In genomic region chr3:124659175-124659574, GRCh38 we compare ENCODE assay signal across 34 cellular contexts.
"Had no signal": no experiment of that assay in that cellular context is flagged by ENCODE, and none has a peak within 500 bp of the region (broad histone marks: within the 10 kb centered on the region; RNA-seq: fewer than 3 reads in every experiment).

No MANE protein-coding gene starts in this region.

- H3K27me3 Mint-ChIP-seq: activated T-helper 17 cell treated with anti-CD3 and anti-CD28 coated beads, Interleukin-2, amount 50 U/mL, for 72 hours; brain had no signal

- H3K4me3 ChIP-seq: breast epithelium, cardiac muscle cell, colonic mucosa, esophagus squamous epithelium, gastroesophageal sphincter, heart right ventricle had no signal

- FAIRE-seq: endometrium, endothelial cell of umbilical vein had no signal

- H3K4me1 Mint-ChIP-seq: activated B cell treated with CpG ODN at 0.5 μM for 24 hours, brain had no signal

- H3K9me3 Mint-ChIP-seq: activated B cell treated with CpG ODN at 0.5 μM for 24 hours; activated CD8-positive, alpha-beta T cell treated with anti-CD3 and anti-CD28 coated beads for 36 hours; activated T-cell treated with anti-CD3 and anti-CD28 coated beads, Interleukin-2, amount 50 U/mL, for 4 hours; activated T-helper 17 cell treated with anti-CD3 and anti-CD28 coated beads, Interleukin-2, amount 50 U/mL, for 72 hours; brain; T-helper 2 cell treated with Interferon-gamma antibody and Interleukin-4, amounts not matched to agents 5 μg/mL and 100 μg/mL, for 36 hours had no signal

- H3K9me3 ChIP-seq: breast epithelium, colonic mucosa, esophagus squamous epithelium, gastroesophageal sphincter, heart right ventricle had no signal

- H3K27me3 ChIP-seq: breast epithelium, cardiac muscle cell, colonic mucosa, esophagus squamous epithelium, gastroesophageal sphincter, heart right ventricle had no signal

- H3K27ac ChIP-seq: breast epithelium, cardiac muscle cell, colonic mucosa, epithelial cell of prostate, esophagus squamous epithelium, gastroesophageal sphincter, heart right ventricle, WERI-Rb-1 had no signal

- ATAC-seq: activated CD4-positive, CD25-positive, alpha-beta regulatory T cell treated with anti-CD3 and anti-CD28 coated beads, Interleukin-2, amount 50 U/mL, for 24 hours; activated CD8-positive, alpha-beta T cell treated with anti-CD3 and anti-CD28 coated beads for 36 hours; activated T-cell treated with anti-CD3 and anti-CD28 coated beads, Interleukin-2, amount 50 U/mL, for 4 hours; activated T-helper 17 cell treated with anti-CD3 and anti-CD28 coated beads, Interleukin-2, amount 50 U/mL, for 72 hours; gastroesophageal sphincter; heart right ventricle; T-helper 17 cell had no signal

- H3K27ac Mint-ChIP-seq: activated B cell treated with CpG ODN at 0.5 μM for 24 hours; activated CD8-positive, alpha-beta T cell treated with anti-CD3 and anti-CD28 coated beads for 36 hours; activated naive CD8-positive, alpha-beta T cell; activated T-helper 17 cell treated with anti-CD3 and anti-CD28 coated beads, Interleukin-2, amount 50 U/mL, for 72 hours; brain; T-helper 17 cell; T-helper 2 cell treated with Interferon-gamma antibody and Interleukin-4, amounts not matched to agents 5 μg/mL and 100 μg/mL, for 36 hours had no signal

- H3K4me3 Mint-ChIP-seq: activated B cell treated with CpG ODN at 0.5 μM for 24 hours; activated CD8-positive, alpha-beta T cell treated with anti-CD3 and anti-CD28 coated beads for 36 hours; activated naive CD8-positive, alpha-beta T cell; activated T-cell treated with anti-CD3 and anti-CD28 coated beads, Interleukin-2, amount 50 U/mL, for 4 hours; activated T-helper 17 cell treated with anti-CD3 and anti-CD28 coated beads, Interleukin-2, amount 50 U/mL, for 72 hours; brain; T-helper 17 cell; T-helper 2 cell treated with Interferon-gamma antibody and Interleukin-4, amounts not matched to agents 5 μg/mL and 100 μg/mL, for 36 hours had no signal

- DNase-seq: activated B cell treated with CpG ODN at 0.5 μM for 24 hours; activated CD4-positive, alpha-beta T cell treated with anti-CD3 and anti-CD28 coated beads for 48 hours; activated CD4-positive, alpha-beta T cell treated with anti-CD3 and anti-CD28 coated beads, Interleukin-2, amount 50 U/mL, for 1 hour; activated CD4-positive, alpha-beta T cell treated with anti-CD3 and anti-CD28 coated beads, Interleukin-2, amount 50 U/mL, for 48 hours; activated CD8-positive, alpha-beta memory T cell treated with anti-CD3 and anti-CD28 coated beads for 24 hours; activated CD8-positive, alpha-beta T cell treated with anti-CD3 and anti-CD28 coated beads for 36 hours; activated effector memory CD4-positive, alpha-beta T cell treated with Interleukin-2 at 50 U/mL for 16 hours; activated gamma-delta T cell treated with Interleukin-2 at 50 U/mL for 16 hours; activated naive CD4-positive, alpha-beta T cell treated with anti-CD3 and anti-CD28 coated beads, Interleukin-2, amount 50 U/mL, for 16 hours; activated naive CD4-positive, alpha-beta T cell treated with Interleukin-2 at 50 U/mL for 16 hours; activated T-cell treated with anti-CD3 and anti-CD28 coated beads, Interleukin-2, amount 50 U/mL, for 4 hours; amygdala; aorta; central memory CD4-positive, alpha-beta T cell; cerebellar nuclear complex; colonic mucosa; effector CD8-positive, alpha-beta T cell; esophagus squamous epithelium; foreskin melanocyte; heart right ventricle; T-helper 17 cell; T1000; WERI-Rb-1 had no signal

- H3K4me1 ChIP-seq: breast epithelium, colonic mucosa, esophagus squamous epithelium, gastroesophageal sphincter had no signal

- H3K36me3 ChIP-seq: breast epithelium, colonic mucosa had no signal

- H3K36me3 Mint-ChIP-seq: activated naive CD8-positive, alpha-beta T cell had no signal
